1 cellular context compared by ENCODE assay signal in genomic region chr5:142013734-142014495, GRCh38.
TF ChIP-seq lines count a peak whose summit lies in the region.

No MANE protein-coding gene starts in this region.

TF ChIP-seq in IMR-90, 13 proteins besides CTCF, POLR2A, EP300 and RAD21 (continued from another document):
- no peak for TF ChIP-seq ELK1 (IDR thresholded peaks at IDR 0.05; ENCODE audit: borderline replicate concordance, low read depth, low read length)
- no peak for TF ChIP-seq MXI1 (IDR thresholded peaks at IDR 0.05; ENCODE audit: borderline replicate concordance, low read depth, low read length)
- TF ChIP-seq CEBPB (IDR thresholded peaks at IDR 0.05; ENCODE audit: low read depth, low read length) = no peak
- no peak for TF ChIP-seq BHLHE40 (IDR thresholded peaks at IDR 0.05; ENCODE audit: low read depth, low read length)
- no peak for TF ChIP-seq SMC3 (IDR thresholded peaks at IDR 0.05; ENCODE audit: low read depth, low read length)
- no peak for TF ChIP-seq FOS (IDR thresholded peaks at IDR 0.05; ENCODE audit: low read depth, low read length)
- TF ChIP-seq, protein P1, sequence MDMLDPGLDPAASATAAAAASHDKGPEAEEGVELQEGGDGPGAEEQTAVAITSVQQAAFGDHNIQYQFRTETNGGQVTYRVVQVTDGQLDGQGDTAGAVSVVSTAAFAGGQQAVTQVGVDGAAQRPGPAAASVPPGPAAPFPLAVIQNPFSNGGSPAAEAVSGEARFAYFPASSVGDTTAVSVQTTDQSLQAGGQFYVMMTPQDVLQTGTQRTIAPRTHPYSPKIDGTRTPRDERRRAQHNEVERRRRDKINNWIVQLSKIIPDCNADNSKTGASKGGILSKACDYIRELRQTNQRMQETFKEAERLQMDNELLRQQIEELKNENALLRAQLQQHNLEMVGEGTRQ (IDR thresholded peaks at IDR 0.05; ENCODE audit: low read depth, low read length) = no peak
- no peak for TF ChIP-seq RCOR1 (IDR thresholded peaks at IDR 0.05; ENCODE audit: insufficient replicate concordance, low read length)
- TF ChIP-seq MAFK (IDR thresholded peaks at IDR 0.05; ENCODE audit: low read depth, low read length) = no peak
